In genomic region chr9:121981118-121981883, GRCh38 we compare ENCODE assay signal across 1 cellular context.
TF ChIP-seq lines count a peak whose summit lies in the region.

No MANE protein-coding gene starts in this region.

TF ChIP-seq in SK-N-SH, 30 proteins besides CTCF, POLR2A, EP300 and RAD21 (continued from another document):
- TF ChIP-seq USF2 (IDR thresholded peaks at IDR 0.05; ENCODE audit: borderline replicate concordance, low read depth, low read length), result no peak
- TF ChIP-seq PBX3 (IDR thresholded peaks at IDR 0.05), result no peak
- no peak for TF ChIP-seq FOXJ3 (CRISPR knock-in tag; IDR thresholded peaks at IDR 0.05)
TF ChIP-seq in SK-N-SH: peak in this region for 0.
